34 cellular contexts compared by ENCODE assay signal in the genomic region with DNA sequence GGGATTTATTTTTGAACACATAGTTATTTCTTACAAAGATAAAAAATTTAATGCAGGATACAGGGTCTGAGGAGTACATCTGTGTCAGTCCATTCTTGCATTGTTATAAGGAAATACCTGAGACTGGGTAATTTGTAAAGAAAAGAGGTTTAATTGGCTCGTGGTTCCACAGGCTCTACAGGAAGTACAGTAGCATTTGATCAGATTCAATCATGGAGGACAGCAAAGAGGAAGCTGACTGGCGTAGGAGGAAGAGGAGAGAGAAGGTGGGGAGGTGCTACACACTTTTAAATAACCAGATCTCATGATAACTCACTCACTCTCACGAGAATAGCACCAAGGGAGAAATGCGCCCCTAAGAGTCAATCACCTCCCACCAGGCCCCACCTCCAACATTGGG.
"Had no signal": no experiment of that assay in that cellular context is flagged by ENCODE, and none has a peak within 500 bp of the region (broad histone marks: within the 10 kb centered on the region; RNA-seq: fewer than 3 reads in every experiment).

No MANE protein-coding gene starts in this region.

- H3K9me3 ChIP-seq: MG63 had no signal

- H3K27me3 ChIP-seq: MG63 had no signal

- H3K4me3 ChIP-seq: MG63 had no signal

- H3K36me3 ChIP-seq: MG63 had no signal

- DNase-seq: Karpas-422, Kasumi-1, MG63, MM.1S, MV-4-11, NCI-H1048, NCI-H1092, NCI-H1092 treated with DMSO at 0.1 percent for 48 hours, NCI-H1105, NCI-H1105 treated with DMSO at 0.1 percent for 48 hours, NCI-H1417, NCI-H1417 treated with DMSO at 0.1 percent for 48 hours, NCI-H1436, NCI-H1436 treated with DMSO at 0.1 percent for 48 hours, NCI-H146, NCI-H1694, NCI-H1694 treated with DMSO at 0.1 percent for 48 hours, NCI-H187, NCI-H187 treated with DMSO at 0.1 percent for 48 hours, NCI-H1930, NCI-H2029, NCI-H2029 treated with DMSO at 0.1 percent for 48 hours, NCI-H2081, NCI-H2081 treated with DMSO at 0.1 percent for 48 hours, NCI-H2107, NCI-H2171, NCI-H2171 treated with DMSO at 0.1 percent for 48 hours, NCI-H2227 treated with DMSO at 0.1 percent for 48 hours, NCI-H226, NCI-H345, NCI-H446, NCI-H446 treated with DMSO at 0.1 percent for 48 hours, NCI-H510A, NCI-H510A treated with DMSO at 0.1 percent for 48 hours had no signal
